In the genomic region with DNA sequence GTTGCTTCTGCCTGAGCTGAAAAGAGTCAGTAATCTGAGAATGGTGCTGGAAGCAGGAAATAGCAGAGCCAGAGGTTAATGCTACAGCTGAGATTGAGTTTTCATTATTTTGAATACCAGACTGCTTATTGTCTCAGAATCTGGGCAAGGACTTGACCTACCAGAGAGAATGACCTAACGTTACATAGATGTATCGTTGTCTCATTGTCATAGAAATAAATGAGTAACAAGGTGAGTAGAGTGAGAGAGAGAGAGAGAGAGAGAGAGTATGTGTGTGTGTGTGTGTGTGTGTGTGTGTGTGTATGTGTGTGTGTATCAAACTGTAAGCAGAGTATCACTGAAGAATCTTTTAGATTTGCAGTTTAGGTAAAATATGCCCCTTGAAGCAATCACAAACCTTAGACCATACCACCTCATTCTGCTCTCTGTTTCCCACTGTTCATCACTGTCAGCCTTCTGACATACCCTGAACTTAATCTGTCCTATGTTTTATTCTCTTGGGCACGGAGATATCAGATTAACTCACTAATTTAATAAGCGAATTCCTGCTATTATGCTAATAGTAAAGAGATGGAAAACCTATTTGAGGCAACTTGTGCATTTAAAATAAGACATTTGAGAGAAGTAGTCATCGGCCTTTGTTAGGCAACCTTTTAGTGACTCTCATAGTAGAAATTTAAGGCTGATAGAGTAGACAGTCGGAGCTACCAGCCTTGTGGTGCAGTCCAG, we compare ENCODE assay signal across 13 cellular contexts.
DNase-seq lines count a peak whose midpoint lies in the region; TF ChIP-seq lines count a peak whose summit lies in the region.
"Had no signal": no experiment of that assay in that cellular context is flagged by ENCODE, and none has a peak within 500 bp of the region (broad histone marks: within the 10 kb centered on the region; RNA-seq: fewer than 3 reads in every experiment).

No MANE protein-coding gene starts in this region.

- no peaks in the 10 kb centered on the region for H3K4me1 ChIP-seq in breast epithelium
- H3K4me1 ChIP-seq: upper lobe of left lung had no signal

- H3K27ac Mint-ChIP-seq in MCF 10A (ENCODE audit: low read depth, unreplicated experiment), result peak overlapping the region; percentile 33
- H3K27ac Mint-ChIP-seq in Calu3 (ENCODE audit: unreplicated experiment), result no peak overlapping the region
- H3K27ac Mint-ChIP-seq: activated CD4-positive, alpha-beta T cell treated with anti-CD3 and anti-CD28 coated beads, Interleukin-2, amount 10 ng/mL, durations not matched to agents 24 days and 14 days had no signal

- peak overlapping the region in 1 of 2 donors; percentile 46 for H3K27ac ChIP-seq in breast epithelium
- H3K27ac ChIP-seq: ovary, upper lobe of left lung had no signal

- no peaks in the 10 kb centered on the region for H3K36me3 ChIP-seq in breast epithelium
- H3K36me3 ChIP-seq: ovary had no signal

- no peaks in the 10 kb centered on the region for H3K9me3 ChIP-seq in breast epithelium
- H3K9me3 ChIP-seq: ovary, upper lobe of left lung had no signal

- H3K27me3 ChIP-seq in breast epithelium, result no peaks in the 10 kb centered on the region
- H3K27me3 ChIP-seq: ovary, upper lobe of left lung had no signal

- no peak overlapping the region for H3K4me3 Mint-ChIP-seq in MCF 10A (ENCODE audit: unreplicated experiment)
- H3K4me3 Mint-ChIP-seq in Calu3 (ENCODE audit: low read depth, unreplicated experiment), result no peak overlapping the region
- H3K4me3 Mint-ChIP-seq: activated CD4-positive, alpha-beta T cell treated with anti-CD3 and anti-CD28 coated beads, Interleukin-2, amount 10 ng/mL, durations not matched to agents 24 days and 14 days had no signal

- DNase-seq in MCF 10A (ENCODE audit: unreplicated experiment) (no peak), breast epithelium (ENCODE audit: low spot score in 2 of 2) (no peak), astrocyte of the spinal cord (ENCODE audit: low read depth, low spot score) (peak; percentile 94), glomerular visceral epithelial cell (ENCODE audit: extremely low spot score) (peak; percentile 71), NCI-H2081 (lab: John Stamatoyannopoulos, UW) (no peak), iPS-NIHi11 (ENCODE audit: low spot score) (no peak), SHP77 (lab: John Stamatoyannopoulos, UW) (no peak), Calu3 (no peak)
- DNase-seq: activated CD4-positive, alpha-beta T cell treated with anti-CD3 and anti-CD28 coated beads, Interleukin-2, amount 10 ng/mL, durations not matched to agents 24 days and 14 days; activated naive CD4-positive, alpha-beta T cell; NCI-H524 treated with DMSO at 0.1 percent for 48 hours; ovary; upper lobe of left lung had no signal

- no peak for TF ChIP-seq POLR2A in breast epithelium (IDR thresholded peaks at IDR 0.05)

- intact Hi-C loops in MCF 10A (cut with micrococcal nuclease), result no loop called here
- intact Hi-C loops in breast epithelium (cut with DNase I; ENCODE audit: low total_unique reads), result loop anchor here (10.0 kb wide), 1 partner anchor 1913 kb away; no protein-coding TSS in a partner anchor
- intact Hi-C loops in Calu3 (cut with micrococcal nuclease; ENCODE audit: unreplicated experiment), result no loop called here

- no peak for TF ChIP-seq CTCF in MCF 10A (IDR thresholded peaks at IDR 0.05; ENCODE audit: unreplicated experiment)
- TF ChIP-seq CTCF in breast epithelium (IDR thresholded peaks at IDR 0.05), result no peak
- no peak for TF ChIP-seq CTCF in astrocyte of the spinal cord (IDR thresholded peaks at IDR 0.05; ENCODE audit: low read depth, low read length)
- TF ChIP-seq CTCF in Calu3 (IDR thresholded peaks at IDR 0.05; ENCODE audit: unreplicated experiment), result no peak

- POLR2A ChIA-PET in MCF 10A (lab: Yijun Ruan, JAX), result interaction anchor here (0.7 to 0.9 kb wide), 2 partner anchors 28 to 327 kb away, joined by 3 read pairs; no protein-coding TSS in a partner anchor

- H3K4me3 ChIP-seq in breast epithelium (no peak overlapping the region), astrocyte of the spinal cord (ENCODE audit: low read depth, low read length) (no peak overlapping the region)
- H3K4me3 ChIP-seq: ovary, upper lobe of left lung had no signal

- no TSS peak for BruUV-seq in MCF 10A (replicated peaks; lab: Mats Ljungman, UMichigan)
- no TSS peak for BruUV-seq in Calu3 (replicated peaks; lab: Mats Ljungman, UMichigan)

- in situ Hi-C loops in astrocyte of the spinal cord (cut with HindIII; ENCODE audit: low sequenced_read_pairs), result no loop called here

- CTCF ChIA-PET in MCF 10A (lab: Yijun Ruan, JAX) (no interaction called here), Calu3 (lab: Charles Lee) (interaction anchor here (0.7 kb wide), 1 partner anchor 1292 kb away, joined by 3 read pairs; no protein-coding TSS in a partner anchor)

- H3K27me3 Mint-ChIP-seq in MCF 10A (ENCODE audit: insufficient read depth, unreplicated experiment), result no peaks in the 10 kb centered on the region
- no peaks in the 10 kb centered on the region for H3K27me3 Mint-ChIP-seq in Calu3 (ENCODE audit: unreplicated experiment)
- H3K27me3 Mint-ChIP-seq: activated CD4-positive, alpha-beta T cell treated with anti-CD3 and anti-CD28 coated beads, Interleukin-2, amount 10 ng/mL, durations not matched to agents 24 days and 14 days had no signal

- no peaks in the 10 kb centered on the region for H3K9me3 Mint-ChIP-seq in MCF 10A (ENCODE audit: unreplicated experiment)
- no peaks in the 10 kb centered on the region for H3K9me3 Mint-ChIP-seq in Calu3 (ENCODE audit: low read depth, unreplicated experiment)
- H3K9me3 Mint-ChIP-seq: activated CD4-positive, alpha-beta T cell treated with anti-CD3 and anti-CD28 coated beads, Interleukin-2, amount 10 ng/mL, durations not matched to agents 24 days and 14 days had no signal

- H3K36me3 Mint-ChIP-seq in MCF 10A (ENCODE audit: insufficient read depth, unreplicated experiment) (peaks cover 12% of the 10 kb centered on the region), Calu3 (ENCODE audit: insufficient read depth, unreplicated experiment) (no peaks in the 10 kb centered on the region)

- peaks cover 16% of the 10 kb centered on the region for H3K4me1 Mint-ChIP-seq in MCF 10A (ENCODE audit: insufficient read depth, unreplicated experiment)
- peaks cover 6% of the 10 kb centered on the region for H3K4me1 Mint-ChIP-seq in Calu3 (ENCODE audit: low read depth, unreplicated experiment)
- H3K4me1 Mint-ChIP-seq: activated CD4-positive, alpha-beta T cell treated with anti-CD3 and anti-CD28 coated beads, Interleukin-2, amount 10 ng/mL, durations not matched to agents 24 days and 14 days had no signal

Comparison
In these comparisons a context has a peak if more than half of its experiments do, and no peak if none do; other contexts are left out.
1. DNase-seq: peak in astrocyte of the spinal cord (single experiment) and glomerular visceral epithelial cell (single experiment); none in MCF 10A (single experiment), breast epithelium (0 of 2), NCI-H2081 (0 of 2), iPS-NIHi11 (single experiment), SHP77 (0 of 2) and Calu3 (single experiment).